ENCODE assay signal across 25 cellular contexts in the genomic region with DNA sequence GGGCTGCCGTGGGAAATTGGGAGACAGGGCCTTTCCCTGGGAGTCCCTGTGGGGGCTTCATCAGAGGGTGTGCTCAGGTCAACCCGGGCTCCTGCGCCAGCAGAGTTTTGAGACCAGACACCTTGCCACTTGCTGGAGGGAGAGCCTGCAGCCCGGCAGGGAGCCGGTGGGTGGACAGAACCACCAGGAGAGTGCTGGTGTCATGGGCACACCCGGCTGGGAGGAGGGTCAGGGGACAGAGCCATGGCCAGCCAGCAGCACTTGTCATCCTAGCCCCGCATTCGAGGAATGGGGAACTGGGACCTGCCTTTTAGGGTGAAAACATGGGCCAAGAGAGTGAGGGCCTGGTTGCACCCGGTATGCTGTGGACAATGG.
DNase-seq lines count a peak whose midpoint lies in the region; ATAC-seq, FAIRE-seq and TF ChIP-seq lines count a peak whose summit lies in the region.
"Had no signal": no experiment of that assay in that cellular context is flagged by ENCODE, and none has a peak within 500 bp of the region (broad histone marks: within the 10 kb centered on the region; RNA-seq: fewer than 3 reads in every experiment).

No MANE protein-coding gene starts in this region.

- H2AFZ ChIP-seq in mammary epithelial cell (ENCODE audit: low read depth, low read length) (no peak overlapping the region), parathyroid adenoma (no peak overlapping the region)

- in situ Hi-C loops in mammary epithelial cell (cut with MboI; ENCODE audit: low sequenced_read_pairs in 2 of 2) = no loop called here

- H3K36me3 ChIP-seq in breast epithelium (no peaks in the 10 kb centered on the region), mammary epithelial cell (ENCODE audit: insufficient read depth, low read length) (peaks cover 2% of the 10 kb centered on the region), kidney (ENCODE audit: control insufficient read depth in 1 of 2, insufficient read depth in 2 of 2, low read length in 2 of 2) (peaks cover 2 to 4% of the 10 kb centered on the region in 2 donors), parathyroid adenoma (ENCODE audit: control insufficient read depth, insufficient read depth, low read length) (no peaks in the 10 kb centered on the region), upper lobe of left lung (peaks cover 0 to 20% (median 8%) of the 10 kb centered on the region in 4 donors)

- peak overlapping the region; percentile 46 to 52 for H3K27ac ChIP-seq in breast epithelium
- no peak overlapping the region for H3K27ac ChIP-seq in mammary epithelial cell (ENCODE audit: insufficient read depth, low read depth, low read length)
- H3K27ac ChIP-seq in kidney (ENCODE audit: low read depth in 2 of 2, low read length in 2 of 2) = peak overlapping the region; percentile 40 to 41
- H3K27ac ChIP-seq in parathyroid adenoma = peak overlapping the region; percentile 24
- H3K27ac ChIP-seq in upper lobe of left lung = peak overlapping the region; percentile 60 to 88 (median 70)
- H3K27ac ChIP-seq: 22Rv1, C4-2B, KMS-11, tibial artery had no signal

- no TSS peak for BruUV-seq in mammary epithelial cell (replicated peaks; lab: Mats Ljungman, UMichigan)

- no peak overlapping the region for H3K27ac Mint-ChIP-seq in naive thymus-derived CD8-positive, alpha-beta T cell
- H3K27ac Mint-ChIP-seq: activated CD8-positive, alpha-beta T cell treated with anti-CD3 and anti-CD28 coated beads for 36 hours; activated naive CD8-positive, alpha-beta T cell treated with anti-CD3 and anti-CD28 coated beads for 36 hours; naive thymus-derived CD4-positive, alpha-beta T cell had no signal

- H3K9me3 ChIP-seq in breast epithelium (no peaks in the 10 kb centered on the region), mammary epithelial cell (replicated peaks; ENCODE audit: insufficient read depth, low read length) (no peaks in the 10 kb centered on the region), kidney (ENCODE audit: control insufficient read depth in 1 of 2, low read length in 2 of 2) (no peaks in the 10 kb centered on the region), parathyroid adenoma (ENCODE audit: control insufficient read depth, low read length) (no peaks in the 10 kb centered on the region), upper lobe of left lung (no peaks in the 10 kb centered on the region)
- H3K9me3 ChIP-seq: tibial artery had no signal

- TF ChIP-seq CTCF in breast epithelium (IDR thresholded peaks at IDR 0.05) (no peak), mammary epithelial cell (conservative IDR thresholded peaks at IDR 0.05 in 1 of 2, IDR thresholded peaks at IDR 0.05 in 1 of 2; ENCODE audit: extremely low read depth in 1 of 2, insufficient read depth in 1 of 2, low read depth in 1 of 2, low read length in 2 of 2) (no peak), kidney (IDR thresholded peaks at IDR 0.05; ENCODE audit: borderline replicate concordance, extremely low read depth, insufficient read depth) (no peak), parathyroid adenoma (IDR thresholded peaks at IDR 0.05) (no peak), upper lobe of left lung (IDR thresholded peaks at IDR 0.05) (no peak)

- H3K79me2 ChIP-seq in mammary epithelial cell (ENCODE audit: insufficient read depth, low read length) (peaks cover 2% of the 10 kb centered on the region), parathyroid adenoma (no peaks in the 10 kb centered on the region)

- no peak overlapping the region for H3K4me3 Mint-ChIP-seq in naive thymus-derived CD8-positive, alpha-beta T cell
- H3K4me3 Mint-ChIP-seq: activated CD8-positive, alpha-beta T cell treated with anti-CD3 and anti-CD28 coated beads for 36 hours; activated naive CD8-positive, alpha-beta T cell treated with anti-CD3 and anti-CD28 coated beads for 36 hours; naive thymus-derived CD4-positive, alpha-beta T cell had no signal

- TF ChIP-seq POLR2A in breast epithelium (IDR thresholded peaks at IDR 0.05) = no peak
- TF ChIP-seq POLR2A in upper lobe of left lung (IDR thresholded peaks at IDR 0.05) = no peak

- dilution Hi-C loops in mammary epithelial cell (cut with HindIII; ENCODE audit: low sequenced_read_pairs) = no loop called here

- WGBS in mammary epithelial cell (ENCODE audit: low coverage, missing lambda C conversion rate) = 99% methylated on average over 7 of the region's 9 CpGs
- WGBS in upper lobe of left lung, 2 donors = 85% methylated on average over 5 to 7 of the region's 9 CpGs

- H3K4me2 ChIP-seq in mammary epithelial cell (ENCODE audit: insufficient read depth, low read depth, low read length) (no peak overlapping the region), parathyroid adenoma (ENCODE audit: low read length) (no peak overlapping the region)
- H3K4me2 ChIP-seq: KMS-11 had no signal

- intact Hi-C loops in breast epithelium (cut with DNase I; ENCODE audit: low total_unique reads) (no loop called here), mammary epithelial cell (cut with micrococcal nuclease) (no loop called here), kidney (cut with DNase I) (no loop called here)

- peaks cover 0 to 36% (median 10%) of the 10 kb centered on the region in 3 donors for H3K36me3 Mint-ChIP-seq in naive thymus-derived CD8-positive, alpha-beta T cell

- H3K27me3 ChIP-seq in breast epithelium (no peaks in the 10 kb centered on the region), mammary epithelial cell (ENCODE audit: insufficient read depth, low read length) (no peaks in the 10 kb centered on the region), parathyroid adenoma (ENCODE audit: control insufficient read depth, insufficient read depth, low read length) (no peaks in the 10 kb centered on the region), upper lobe of left lung (no peaks in the 10 kb centered on the region)
- H3K27me3 ChIP-seq: tibial artery had no signal

- H3K4me1 Mint-ChIP-seq in naive thymus-derived CD8-positive, alpha-beta T cell = peaks cover 16 to 25% (median 22%) of the 10 kb centered on the region in 4 donors

- ATAC-seq in upper lobe of left lung (ENCODE audit: low FRiP score in 2 of 2) (no peak), HG02852 (IDR thresholded peaks at IDR 0.05; ENCODE audit: unreplicated experiment) (no peak)
- no peak for ATAC-seq in naive thymus-derived CD8-positive, alpha-beta T cell
- ATAC-seq: activated CD8-positive, alpha-beta T cell treated with anti-CD3 and anti-CD28 coated beads for 36 hours had no signal

- no peaks in the 10 kb centered on the region for H3K9me3 Mint-ChIP-seq in naive thymus-derived CD8-positive, alpha-beta T cell
- H3K9me3 Mint-ChIP-seq: activated CD8-positive, alpha-beta T cell treated with anti-CD3 and anti-CD28 coated beads for 36 hours; activated naive CD8-positive, alpha-beta T cell treated with anti-CD3 and anti-CD28 coated beads for 36 hours; naive thymus-derived CD4-positive, alpha-beta T cell had no signal

- CTCF ChIA-PET in mammary epithelial cell (lab: Charles Lee; ENCODE audit: low non-redundant PET) = no interaction called here

- no peak overlapping the region for H3K4me3 ChIP-seq in breast epithelium
- no peak overlapping the region for H3K4me3 ChIP-seq in mammary epithelial cell (replicated peaks in 1 of 3; ENCODE audit: insufficient read depth in 1 of 3, low read depth in 2 of 3, low read length in 3 of 3)
- no peak overlapping the region for H3K4me3 ChIP-seq in kidney (ENCODE audit: low read length in 2 of 2)
- no peak overlapping the region for H3K4me3 ChIP-seq in parathyroid adenoma (ENCODE audit: low read depth, low read length)
- no peak overlapping the region for H3K4me3 ChIP-seq in upper lobe of left lung
- H3K4me3 ChIP-seq: tibial artery had no signal

- no peaks in the 10 kb centered on the region for H3K27me3 Mint-ChIP-seq in naive thymus-derived CD8-positive, alpha-beta T cell
- H3K27me3 Mint-ChIP-seq: activated CD8-positive, alpha-beta T cell treated with anti-CD3 and anti-CD28 coated beads for 36 hours; activated naive CD8-positive, alpha-beta T cell treated with anti-CD3 and anti-CD28 coated beads for 36 hours; naive thymus-derived CD4-positive, alpha-beta T cell had no signal

- H3K9ac ChIP-seq in mammary epithelial cell (ENCODE audit: insufficient read depth, low read length) (no peak overlapping the region), kidney (ENCODE audit: low read length in 2 of 2) (no peak overlapping the region), parathyroid adenoma (no peak overlapping the region)
- H3K9ac ChIP-seq: KMS-11 had no signal

- POLR2A ChIA-PET in naive thymus-derived CD8-positive, alpha-beta T cell (lab: Charles Lee) = no interaction called here

- TF ChIP-seq EP300 in upper lobe of left lung (IDR thresholded peaks at IDR 0.05) = no peak

- no peak for FAIRE-seq in kidney (lab: Jason Lieb, UNC)

- DNase-seq in breast epithelium (ENCODE audit: low spot score in 2 of 2) (no peak), mammary epithelial cell (no peak), kidney (peak; percentile 52), upper lobe of left lung (no peak), NCI-H146 (lab: John Stamatoyannopoulos, UW) (no peak)
- no peak for DNase-seq in naive thymus-derived CD8-positive, alpha-beta T cell
- DNase-seq: activated CD8-positive, alpha-beta T cell treated with anti-CD3 and anti-CD28 coated beads for 36 hours; activated naive CD8-positive, alpha-beta T cell treated with anti-CD3 and anti-CD28 coated beads for 36 hours; activated T-cell treated with anti-CD3 and anti-CD28 coated beads, Interleukin-2, amount 50 U/mL, for 48 hours; DMS 273 treated with DMSO at 0.1 percent for 48 hours; effector CD4-positive, alpha-beta T cell; GOT3; left colon; naive thymus-derived CD4-positive, alpha-beta T cell; NCI-H1048; NCI-H524 treated with DMSO at 0.1 percent for 48 hours; SHP77; stimulated activated CD4-positive, alpha-beta T cell treated with anti-CD3 and anti-CD28 coated beads, Interleukin-2, amount 100 ng/mL, for 48 hours; T-helper 1 cell; tibial artery had no signal

- H4K20me1 ChIP-seq in mammary epithelial cell (ENCODE audit: insufficient read depth, low read length) = no peaks in the 10 kb centered on the region

- H3K4me1 ChIP-seq in breast epithelium (no peaks in the 10 kb centered on the region), mammary epithelial cell (ENCODE audit: insufficient read depth, low read length) (peaks cover 4% of the 10 kb centered on the region), kidney (ENCODE audit: control insufficient read depth in 1 of 2, insufficient read depth in 1 of 2, low read depth in 1 of 2, low read length in 2 of 2) (peaks cover 2 to 5% of the 10 kb centered on the region in 2 donors), parathyroid adenoma (no peaks in the 10 kb centered on the region), upper lobe of left lung (peaks cover 10 to 37% (median 18%) of the 10 kb centered on the region in 4 donors)
- H3K4me1 ChIP-seq: tibial artery had no signal
